In genomic region chr1:59428828-59429227, GRCh38 we compare ENCODE assay signal across 25 cellular contexts.
"Had no signal": no experiment of that assay in that cellular context is flagged by ENCODE, and none has a peak within 500 bp of the region (broad histone marks: within the 10 kb centered on the region; RNA-seq: fewer than 3 reads in every experiment).

No MANE protein-coding gene starts in this region.

- H2AFZ ChIP-seq: neural progenitor cell had no signal

- H3K9me3 Mint-ChIP-seq: activated B cell treated with CpG ODN at 0.5 μM for 24 hours; activated T-cell treated with anti-CD3 and anti-CD28 coated beads, Interleukin-2, amount 50 U/mL, for 4 hours; activated T-helper 2 cell treated with anti-CD3 and anti-CD28 coated beads, Interferon-gamma antibody, Interleukin-2, Interleukin-4, amounts not matched to agents 10 μg/mL and 5 μg/mL and 100 μg/mL, durations not matched to agents 14 hours and 24 hours and 36 hours; naive B cell; neural progenitor cell; stimulated activated naive CD8-positive, alpha-beta T cell treated with anti-CD3 and anti-CD28 coated beads, Interleukin-15, Interleukin-2, amounts not matched to agents 100 ng/mL and 50 ng/mL, for 24 hours had no signal

- H3K4me2 ChIP-seq: neural progenitor cell had no signal

- H3K4me3 ChIP-seq: adrenal gland, ascending aorta, neural progenitor cell, thyroid gland, uterus had no signal

- H3K36me3 Mint-ChIP-seq: neural progenitor cell had no signal

- H3K36me3 ChIP-seq: adrenal gland, ascending aorta, brain microvascular endothelial cell, neural progenitor cell, thyroid gland, uterus had no signal

- H3K27me3 ChIP-seq: adrenal gland, ascending aorta, brain microvascular endothelial cell, neural progenitor cell, thyroid gland, uterus had no signal

- H3K27me3 Mint-ChIP-seq: activated B cell treated with CpG ODN at 0.5 μM for 24 hours; activated naive CD8-positive, alpha-beta T cell; naive B cell; progenitor cell of endocrine pancreas; stimulated activated naive CD8-positive, alpha-beta T cell treated with anti-CD3 and anti-CD28 coated beads, Interleukin-15, Interleukin-2, amounts not matched to agents 100 ng/mL and 50 ng/mL, for 24 hours had no signal

- H3K4me3 Mint-ChIP-seq: activated B cell treated with CpG ODN at 0.5 μM for 24 hours; activated naive CD8-positive, alpha-beta T cell; activated T-cell treated with anti-CD3 and anti-CD28 coated beads, Interleukin-2, amount 50 U/mL, for 4 hours; naive B cell; neural progenitor cell; stimulated activated naive CD8-positive, alpha-beta T cell treated with anti-CD3 and anti-CD28 coated beads, Interleukin-15, Interleukin-2, amounts not matched to agents 100 ng/mL and 50 ng/mL, for 24 hours; T-helper 1 cell treated with Interleukin-12 subunit alpha and Interleukin-12 subunit beta and Interleukin-4 antibody, amounts not matched to agents 30 μg/mL and 1 μg/mL, for 36 hours had no signal

- H3K27ac ChIP-seq: adrenal gland, ascending aorta, brain microvascular endothelial cell, neural progenitor cell, thyroid gland, uterus had no signal

- H3K4me1 ChIP-seq: neural progenitor cell, uterus had no signal

- DNase-seq: activated B cell treated with CpG ODN at 0.5 μM for 24 hours; activated CD4-positive, alpha-beta T cell treated with anti-CD3 and anti-CD28 coated beads for 4 hours; activated CD4-positive, alpha-beta T cell treated with anti-CD3 and anti-CD28 coated beads, Interleukin-2, amount 50 U/mL, for 48 hours; activated CD8-positive, alpha-beta memory T cell treated with anti-CD3 and anti-CD28 coated beads, Interleukin-2, amount 50 U/mL, for 48 hours; activated naive CD4-positive, alpha-beta T cell; activated T-cell treated with anti-CD3 and anti-CD28 coated beads, Interleukin-2, amount 50 U/mL, for 4 hours; adrenal gland; brain microvascular endothelial cell; caudate nucleus; effector memory CD4-positive, alpha-beta T cell; foreskin melanocyte; hypothalamus; naive B cell; stimulated activated CD4-positive, alpha-beta T cell treated with anti-CD3 and anti-CD28 coated beads, Interleukin-12 subunit alpha, Interleukin-12 subunit beta, amount 100 ng/mL, for 4 hours; substantia nigra; T1000; thyroid gland; uterus had no signal

- H3K9me3 ChIP-seq: adrenal gland, ascending aorta, thyroid gland, uterus had no signal

- H3K27ac Mint-ChIP-seq: activated B cell treated with CpG ODN at 0.5 μM for 24 hours; activated naive CD8-positive, alpha-beta T cell; activated T-helper 2 cell treated with anti-CD3 and anti-CD28 coated beads, Interferon-gamma antibody, Interleukin-2, Interleukin-4, amounts not matched to agents 10 μg/mL and 5 μg/mL and 100 μg/mL, durations not matched to agents 14 hours and 24 hours and 36 hours; naive B cell; neural progenitor cell; progenitor cell of endocrine pancreas; stimulated activated naive CD8-positive, alpha-beta T cell treated with anti-CD3 and anti-CD28 coated beads, Interleukin-15, Interleukin-2, amounts not matched to agents 100 ng/mL and 50 ng/mL, for 24 hours; T-helper 1 cell treated with Interleukin-12 subunit alpha and Interleukin-12 subunit beta and Interleukin-4 antibody, amounts not matched to agents 30 μg/mL and 1 μg/mL, for 36 hours had no signal

- H3K9ac ChIP-seq: neural progenitor cell had no signal

- ATAC-seq: activated T-cell treated with anti-CD3 and anti-CD28 coated beads, Interleukin-2, amount 50 U/mL, for 4 hours had no signal
